In the genomic region with DNA sequence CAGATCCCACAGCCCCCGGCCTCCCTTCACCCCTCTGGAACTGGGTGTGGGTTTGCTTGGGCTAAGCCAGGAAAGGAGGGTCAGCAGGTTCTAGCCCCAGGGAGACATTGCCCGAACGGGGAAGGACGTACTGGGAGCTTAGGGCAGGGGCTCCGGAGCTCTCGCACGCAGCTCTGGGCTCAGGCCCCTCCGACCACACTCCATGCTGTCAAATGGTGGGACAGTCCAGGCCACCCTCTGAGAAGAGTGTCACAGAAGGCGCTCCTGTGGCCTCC, we compare ENCODE assay signal across 12 cellular contexts. TPM values are rescaled to one million over a fixed set of nuclear protein-coding genes. Genes with fewer than 3 reads are reported as not detected.
DNase-seq lines count a peak whose midpoint lies in the region; ATAC-seq and TF ChIP-seq lines count a peak whose summit lies in the region.
"Had no signal": no experiment of that assay in that cellular context is flagged by ENCODE, and none has a peak within 500 bp of the region (broad histone marks: within the 10 kb centered on the region; RNA-seq: fewer than 3 reads in every experiment).

No MANE protein-coding gene starts in this region.

- TF ChIP-seq CTCF in right atrium auricular region (IDR thresholded peaks at IDR 0.05) (no peak), right lobe of liver (IDR thresholded peaks at IDR 0.05) (no peak), sigmoid colon (IDR thresholded peaks at IDR 0.05) (no peak), uterus (IDR thresholded peaks at IDR 0.05) (no peak), CD14-positive monocyte (IDR thresholded peaks at IDR 0.05) (no peak)

- H3K27me3 Mint-ChIP-seq in naive thymus-derived CD4-positive, alpha-beta T cell, result peaks cover 0 to 12% (median 0%) of the 10 kb centered on the region in 5 donors
- H3K27me3 Mint-ChIP-seq in CD14-positive monocyte (ENCODE audit: low read depth in 3 of 3), result peaks cover 0 to 7% (median 6%) of the 10 kb centered on the region in 3 donors

- H3K36me3 ChIP-seq in right atrium auricular region, result no peaks in the 10 kb centered on the region
- peaks cover 0 to 7% (median 0%) of the 10 kb centered on the region in 4 donors for H3K36me3 ChIP-seq in right lobe of liver
- H3K36me3 ChIP-seq in sigmoid colon, result peaks cover 0 to 19% (median 2%) of the 10 kb centered on the region in 4 donors
- H3K36me3 ChIP-seq in uterus, result no peaks in the 10 kb centered on the region
- no peaks in the 10 kb centered on the region for H3K36me3 ChIP-seq in naive thymus-derived CD4-positive, alpha-beta T cell (ENCODE audit: control insufficient read depth in 2 of 3, insufficient read depth in 3 of 3, low read length in 3 of 3)

- POLR2A ChIA-PET in naive thymus-derived CD4-positive, alpha-beta T cell (lab: Charles Lee), result no interaction called here

- H3K4me1 ChIP-seq in right atrium auricular region, result peaks cover 0 to 41% of the 10 kb centered on the region in 2 donors
- peaks cover 0 to 25% (median 9%) of the 10 kb centered on the region in 4 donors for H3K4me1 ChIP-seq in right lobe of liver
- H3K4me1 ChIP-seq in sigmoid colon, result peaks cover 0 to 51% (median 34%) of the 10 kb centered on the region in 4 donors
- H3K4me1 ChIP-seq in uterus, result peaks cover 4 to 19% of the 10 kb centered on the region in 2 donors
- no peaks in the 10 kb centered on the region for H3K4me1 ChIP-seq in naive thymus-derived CD4-positive, alpha-beta T cell (ENCODE audit: control insufficient read depth in 2 of 2, insufficient read depth in 2 of 2, low read length in 2 of 2)

- no CpG with 5 or more reads among the region's 9 CpGs for WGBS in right lobe of liver (ENCODE audit: insufficient coverage, low coverage, low lambda C conversion rate, missing lambda C conversion rate)
- 85 to 86% methylated on average over 9 of the region's 9 CpGs for WGBS in sigmoid colon, 2 donors

- no peaks in the 10 kb centered on the region for H3K27me3 ChIP-seq in right atrium auricular region
- no peaks in the 10 kb centered on the region for H3K27me3 ChIP-seq in right lobe of liver
- H3K27me3 ChIP-seq in sigmoid colon, result no peaks in the 10 kb centered on the region
- no peaks in the 10 kb centered on the region for H3K27me3 ChIP-seq in uterus
- no peaks in the 10 kb centered on the region for H3K27me3 ChIP-seq in naive thymus-derived CD4-positive, alpha-beta T cell (ENCODE audit: control insufficient read depth in 2 of 2, insufficient read depth in 2 of 2, low read length in 2 of 2)

- no peaks in the 10 kb centered on the region for H3K9me3 Mint-ChIP-seq in naive thymus-derived CD4-positive, alpha-beta T cell
- H3K9me3 Mint-ChIP-seq in CD14-positive monocyte, result peaks cover 0 to 2% (median 0%) of the 10 kb centered on the region in 7 donors
- H3K9me3 Mint-ChIP-seq: activated CD8-positive, alpha-beta T cell treated with anti-CD3 and anti-CD28 coated beads for 36 hours; activated T-helper 1 cell treated with anti-CD3 and anti-CD28 coated beads, Interleukin-12 subunit alpha, Interleukin-12 subunit beta, Interleukin-2, Interleukin-4 antibody, amounts not matched to agents 30 ng/mL and 10 ng/mL and 1 ng/mL, durations not matched to agents 14 hours and 24 hours and 36 hours; H9 had no signal

- no peak for TF ChIP-seq EP300 in sigmoid colon (IDR thresholded peaks at IDR 0.05)

- H3K9me3 ChIP-seq in right atrium auricular region (no peaks in the 10 kb centered on the region), right lobe of liver (no peaks in the 10 kb centered on the region), sigmoid colon (no peaks in the 10 kb centered on the region), uterus (no peaks in the 10 kb centered on the region)
- H3K9me3 ChIP-seq in naive thymus-derived CD4-positive, alpha-beta T cell (ENCODE audit: control insufficient read depth in 2 of 3, low read length in 3 of 3), result no peaks in the 10 kb centered on the region

- H3K27ac Mint-ChIP-seq in naive thymus-derived CD4-positive, alpha-beta T cell, result peak overlapping the region in 1 of 9 donors; percentile 55
- no peak overlapping the region for H3K27ac Mint-ChIP-seq in CD14-positive monocyte
- H3K27ac Mint-ChIP-seq: activated CD8-positive, alpha-beta T cell treated with anti-CD3 and anti-CD28 coated beads for 36 hours; activated T-helper 1 cell treated with anti-CD3 and anti-CD28 coated beads, Interleukin-12 subunit alpha, Interleukin-12 subunit beta, Interleukin-2, Interleukin-4 antibody, amounts not matched to agents 30 ng/mL and 10 ng/mL and 1 ng/mL, durations not matched to agents 14 hours and 24 hours and 36 hours; H9 had no signal

- CTCF ChIA-PET in naive thymus-derived CD4-positive, alpha-beta T cell (lab: Charles Lee), result interaction anchor here (1.3 kb wide), 1 partner anchor 35 kb away, joined by 3 read pairs; no protein-coding TSS in a partner anchor

- H3K4me3 ChIP-seq in right atrium auricular region, result peak overlapping the region; percentile 7 to 47
- H3K4me3 ChIP-seq in right lobe of liver, result peak overlapping the region in 2 of 3 donors; percentile 66 to 71
- peak overlapping the region; percentile 41 to 57 (median 56) for H3K4me3 ChIP-seq in sigmoid colon
- H3K4me3 ChIP-seq in uterus, result peak overlapping the region; percentile 42 to 46
- H3K4me3 ChIP-seq in naive thymus-derived CD4-positive, alpha-beta T cell (ENCODE audit: low read length), result no peak overlapping the region

- DNase-seq in right atrium auricular region (ENCODE audit: low spot score) (no peak), cardiac septum (ENCODE audit: low spot score) (no peak), right lobe of liver (no peak), sigmoid colon (no peak), uterus (no peak), NCI-H1105 treated with DMSO at 0.1 percent for 48 hours (lab: John Stamatoyannopoulos, UW) (no peak), CD14-positive monocyte (ENCODE audit: low spot score) (no peak)
- no peak for DNase-seq in naive thymus-derived CD4-positive, alpha-beta T cell
- DNase-seq: activated CD8-positive, alpha-beta T cell treated with anti-CD3 and anti-CD28 coated beads for 36 hours; PC-3 had no signal

- H3K27ac ChIP-seq in right atrium auricular region, result peak overlapping the region; percentile 71 to 74
- peak overlapping the region in 2 of 3 donors; percentile 72 to 81 for H3K27ac ChIP-seq in right lobe of liver
- peak overlapping the region; percentile 83 to 85 (median 83) for H3K27ac ChIP-seq in sigmoid colon
- H3K27ac ChIP-seq in uterus, result peak overlapping the region; percentile 65 to 79
- H3K27ac ChIP-seq in naive thymus-derived CD4-positive, alpha-beta T cell (ENCODE audit: low read depth, low read length), result no peak overlapping the region

- no peak for ATAC-seq in right lobe of liver
- no peak for ATAC-seq in naive thymus-derived CD4-positive, alpha-beta T cell
- ATAC-seq: activated CD8-positive, alpha-beta T cell treated with anti-CD3 and anti-CD28 coated beads for 36 hours; PC-3 had no signal

- H3K4me3 Mint-ChIP-seq in naive thymus-derived CD4-positive, alpha-beta T cell, result no peak overlapping the region
- H3K4me3 Mint-ChIP-seq in CD14-positive monocyte, result no peak overlapping the region
- H3K4me3 Mint-ChIP-seq: activated CD8-positive, alpha-beta T cell treated with anti-CD3 and anti-CD28 coated beads for 36 hours; activated T-helper 1 cell treated with anti-CD3 and anti-CD28 coated beads, Interleukin-12 subunit alpha, Interleukin-12 subunit beta, Interleukin-2, Interleukin-4 antibody, amounts not matched to agents 30 ng/mL and 10 ng/mL and 1 ng/mL, durations not matched to agents 14 hours and 24 hours and 36 hours; H9 had no signal

- peaks cover 0 to 11% (median 3%) of the 10 kb centered on the region in 7 donors for H3K4me1 Mint-ChIP-seq in naive thymus-derived CD4-positive, alpha-beta T cell
- H3K4me1 Mint-ChIP-seq in CD14-positive monocyte, result peaks cover 15% of the 10 kb centered on the region

- H3K36me3 Mint-ChIP-seq in naive thymus-derived CD4-positive, alpha-beta T cell, result no peaks in the 10 kb centered on the region
- H3K36me3 Mint-ChIP-seq in CD14-positive monocyte, result no peaks in the 10 kb centered on the region

- TF ChIP-seq POLR2A in right lobe of liver (IDR thresholded peaks at IDR 0.05), result no peak
- TF ChIP-seq POLR2A in sigmoid colon (IDR thresholded peaks at IDR 0.05), result no peak
- TF ChIP-seq POLR2A in uterus (IDR thresholded peaks at IDR 0.05), result no peak

- intact Hi-C loops in cardiac septum (cut with DNase I), result no loop called here
- intact Hi-C loops in right lobe of liver (cut with DNase I), result no loop called here
- intact Hi-C loops in sigmoid colon (cut with DNase I), result loop anchor here (5.0 to 10.0 kb wide), 3 partner anchors 66 to 174 kb away; a partner anchor contains a TSS
- intact Hi-C loops in uterus (cut with DNase I; ENCODE audit: low total_unique reads), result no loop called here
- intact Hi-C loops in naive thymus-derived CD4-positive, alpha-beta T cell (cut with micrococcal nuclease), result no loop called here
- intact Hi-C loops in CD14-positive monocyte (cut with micrococcal nuclease), result no loop called here

RNA-seq across cellular contexts. Expression of a gene that starts 13.3 kb away (rescaled TPM):
- 10 to 100 TPM; 12.7 to 14.2 TPM for total RNA-seq in right atrium auricular region
- 14.0 TPM for total RNA-seq in cardiac septum
- 10 to 100 TPM in 4 of 6 experiments, 1 to 10 TPM in 2; 6.1 to 28.9 (median 15.5) TPM for total RNA-seq in right lobe of liver
- total RNA-seq in sigmoid colon, result 10 to 100 TPM; 21.3 to 30.3 (median 24.8) TPM
- polyA plus RNA-seq in sigmoid colon, result 10 to 100 TPM; 12.6 to 14.8 (median 14.4) TPM
- 10 to 100 TPM in 2 of 4 donors, 1 to 10 TPM in 2; 8.5 to 73.7 (median 15.1) TPM for total RNA-seq in uterus
- total RNA-seq in naive thymus-derived CD4-positive, alpha-beta T cell, result 1 to 10 TPM; 3.8 to 8.4 (median 6.2) TPM
- 1 to 10 TPM; 3.5 to 6.4 TPM for polyA plus RNA-seq in naive thymus-derived CD4-positive, alpha-beta T cell
- polyA plus RNA-seq in CD14-positive monocyte, result 1 to 10 TPM in 1 of 2 donors, under 1 TPM in 1; 0.71 to 1.1 TPM
